Comparison of ENCODE assay signal across 19 cellular contexts in genomic region chr12:66775941-66776340, GRCh38.
"Had no signal": no experiment of that assay in that cellular context is flagged by ENCODE, and none has a peak within 500 bp of the region (broad histone marks: within the 10 kb centered on the region; RNA-seq: fewer than 3 reads in every experiment).

No MANE protein-coding gene starts in this region.

- H3K4me1 ChIP-seq: body of pancreas, heart left ventricle, stomach had no signal

- DNase-seq: activated B cell treated with CpG ODN at 0.5 μM for 24 hours; activated CD4-positive, alpha-beta T cell treated with anti-CD3 and anti-CD28 coated beads for 48 hours; activated CD8-positive, alpha-beta memory T cell treated with anti-CD3 and anti-CD28 coated beads, Interleukin-2, amount 50 U/mL, for 48 hours; activated CD8-positive, alpha-beta T cell treated with anti-CD3 and anti-CD28 coated beads, Interleukin-2, amount 10 ng/mL, durations not matched to agents 7 days and 5 days; activated gamma-delta T cell; activated T-cell treated with anti-CD3 and anti-CD28 coated beads, Interleukin-2, amount 50 U/mL, for 72 hours; body of pancreas; effector CD4-positive, alpha-beta T cell; heart left ventricle; mucosa of descending colon; naive thymus-derived CD4-positive, alpha-beta T cell; stimulated activated CD4-positive, alpha-beta T cell treated with anti-CD3 and anti-CD28 coated beads, Interleukin-12 subunit alpha, Interleukin-12 subunit beta, amount 100 ng/mL, for 4 hours; stimulated activated CD4-positive, alpha-beta T cell treated with anti-CD3 and anti-CD28 coated beads, Interleukin-2, amount 100 ng/mL, for 24 hours; stomach had no signal

- H3K4me3 ChIP-seq: body of pancreas, coronary artery, heart left ventricle, lung, mucosa of descending colon, stomach, thoracic aorta had no signal

- H2AFZ ChIP-seq: parathyroid adenoma had no signal

- ATAC-seq: body of pancreas; heart left ventricle; mucosa of descending colon; naive thymus-derived CD4-positive, alpha-beta T cell had no signal

- H3K9me3 ChIP-seq: body of pancreas, heart left ventricle, mucosa of descending colon, neutrophil, stomach, thoracic aorta had no signal

- H3K36me3 ChIP-seq: heart left ventricle, neutrophil, stomach, thoracic aorta had no signal

- H3K9ac ChIP-seq: parathyroid adenoma had no signal

- H3K27me3 ChIP-seq: body of pancreas, stomach had no signal

- H3K27ac ChIP-seq: body of pancreas, coronary artery, heart left ventricle, neutrophil, parathyroid adenoma, stomach, thoracic aorta had no signal
